21 cellular contexts compared by ENCODE assay signal in the genomic region with DNA sequence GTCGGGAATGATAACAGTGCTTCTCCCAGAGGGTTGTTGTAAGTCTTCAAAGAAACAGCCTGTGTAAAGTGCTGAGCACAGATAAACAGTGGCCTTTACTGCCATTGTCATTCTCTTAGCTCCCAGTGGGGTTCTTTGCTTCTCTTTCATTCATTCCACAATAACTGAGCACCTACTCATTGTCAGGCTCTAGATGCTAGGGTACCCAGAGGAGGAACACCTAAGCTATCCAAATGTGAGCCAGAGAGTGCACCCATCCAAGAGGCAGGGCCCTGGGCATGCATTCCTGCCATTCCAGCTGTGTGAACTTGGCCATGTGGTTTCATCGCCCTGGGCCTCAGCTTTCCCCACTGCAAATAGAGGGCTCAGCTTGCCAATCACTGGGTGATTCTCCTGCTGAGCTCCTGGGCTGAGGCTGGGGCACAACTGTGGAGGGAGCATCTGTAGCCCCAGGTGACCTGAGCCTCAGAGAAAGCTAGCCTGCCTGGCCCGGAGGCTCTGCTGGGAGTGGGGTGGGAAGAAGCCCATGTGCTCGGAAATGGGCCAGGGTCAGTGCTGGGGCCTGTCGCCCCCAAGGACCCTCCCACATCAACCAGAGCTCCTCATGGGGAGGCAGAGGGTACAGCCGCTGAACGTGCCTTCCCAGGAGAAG. TPM values are rescaled to one million over a fixed set of nuclear protein-coding genes. Genes with fewer than 3 reads are reported as not detected.
DNase-seq lines count a peak whose midpoint lies in the region; ATAC-seq, FAIRE-seq and TF ChIP-seq lines count a peak whose summit lies in the region.
"Had no signal": no experiment of that assay in that cellular context is flagged by ENCODE, and none has a peak within 500 bp of the region (broad histone marks: within the 10 kb centered on the region; RNA-seq: fewer than 3 reads in every experiment).

No MANE protein-coding gene starts in this region.

- CTCF ChIA-PET in A549 (lab: Yijun Ruan, JAX) = interaction anchor here (0.6 to 5.0 kb wide), 6 partner anchors 9 to 148 kb away, joined by 3 to 28 read pairs (median 3); a partner anchor contains a TSS

- 39% methylated on average over 4 of the region's 7 CpGs for WGBS in A549 (ENCODE audit: missing lambda C conversion rate)
- WGBS in endodermal cell (ENCODE audit: insufficient coverage in 1 of 2, insufficient read length in 1 of 2), 2 experiments = 25 to 56% methylated on average over 2 to 7 of the region's 7 CpGs
- WGBS in mesendoderm (ENCODE audit: extremely low coverage, insufficient coverage, low lambda C conversion rate) = no CpG with 5 or more reads among the region's 7 CpGs

- H2BK5ac ChIP-seq in mesendoderm (ENCODE audit: low read length) = no peak overlapping the region

- no peak overlapping the region for H3K4me2 ChIP-seq in A549
- H3K4me2 ChIP-seq in mesendoderm (ENCODE audit: low read length) = no peak overlapping the region
- H3K4me2 ChIP-seq: KMS-11, SK-N-SH had no signal

- no peak overlapping the region for H2BK120ac ChIP-seq in mesendoderm (ENCODE audit: low read depth, low read length)

- H3K23ac ChIP-seq in mesendoderm (ENCODE audit: low read length) = no peak overlapping the region

- no peaks in the 10 kb centered on the region for H3K79me1 ChIP-seq in mesendoderm (ENCODE audit: low read length)

- TF ChIP-seq CTCF in A549 (IDR thresholded peaks at IDR 0.05) (no peak), endodermal cell (conservative IDR thresholded peaks at IDR 0.05) (no peak), brain microvascular endothelial cell (IDR thresholded peaks at IDR 0.05; ENCODE audit: low read depth, low read length, missing control alignments) (no peak)

- no peak for FAIRE-seq in A549 (lab: Jason Lieb, UNC)
- FAIRE-seq: GM12892, H54 had no signal

- no peak overlapping the region for H3K56ac ChIP-seq in mesendoderm (ENCODE audit: low read length)

- TF ChIP-seq RAD21 in A549 (conservative IDR thresholded peaks at IDR 0.05 in 1 of 2, IDR thresholded peaks at IDR 0.05 in 1 of 2) = no peak

- H3K4me3 ChIP-seq in A549 = no peak overlapping the region
- H3K4me3 ChIP-seq in H7 (ENCODE audit: insufficient read depth, low read depth, low read length) = no peak overlapping the region
- no peak overlapping the region for H3K4me3 ChIP-seq in endodermal cell (ENCODE audit: low read length)
- H3K4me3 ChIP-seq in mesendoderm (ENCODE audit: low read length) = no peak overlapping the region
- no peak overlapping the region for H3K4me3 ChIP-seq in brain microvascular endothelial cell (ENCODE audit: low read depth, low read length)
- H3K4me3 ChIP-seq: Peyer's patch had no signal

- DNase-seq in A549 (ENCODE audit: low read depth in 1 of 2, low spot score in 1 of 2) = no peak
- DNase-seq in H7 = peak; percentile 68
- peak; percentile 80 for DNase-seq in endodermal cell
- peak; percentile 26 for DNase-seq in mesendoderm
- no peak for DNase-seq in NCI-H82 (lab: John Stamatoyannopoulos, UW)
- DNase-seq in brain microvascular endothelial cell = no peak
- DNase-seq in stimulated activated CD4-positive, alpha-beta T cell treated with anti-CD3 and anti-CD28 coated beads, Interleukin-12 subunit alpha, Interleukin-12 subunit beta, amount 100 ng/mL, for 4 hours = no peak
- DNase-seq: C1 segment of cervical spinal cord, DND-41, NCI-H1048, NCI-H1436 treated with DMSO at 0.1 percent for 48 hours, NCI-H2081, NCI-H510A treated with DMSO at 0.1 percent for 48 hours, Peyer's patch, SK-N-SH had no signal

- no peak overlapping the region for H3K4ac ChIP-seq in mesendoderm (ENCODE audit: low read depth, low read length)

- H2BK15ac ChIP-seq in mesendoderm (replicated peaks; ENCODE audit: low read depth) = no peak overlapping the region

- H2AK5ac ChIP-seq in mesendoderm (ENCODE audit: low read length) = no peak overlapping the region

- H3K27ac Mint-ChIP-seq in endodermal cell = no peak overlapping the region

- H4K8ac ChIP-seq in mesendoderm (ENCODE audit: low read depth, low read length) = no peak overlapping the region

- no peaks in the 10 kb centered on the region for H3K9me3 Mint-ChIP-seq in endodermal cell

- H4K5ac ChIP-seq in mesendoderm (ENCODE audit: low read length) = no peak overlapping the region

- peaks cover 89% of the 10 kb centered on the region for H3K27me3 Mint-ChIP-seq in endodermal cell (ENCODE audit: insufficient read depth)

- H3K9ac ChIP-seq in endodermal cell (ENCODE audit: extremely low read depth, low read length, poor library complexity, severe bottlenecking) (no peak overlapping the region), mesendoderm (ENCODE audit: low read length) (no peak overlapping the region)
- H3K9ac ChIP-seq: KMS-11, SK-N-SH had no signal

- TF ChIP-seq POLR2A in A549 (IDR thresholded peaks at IDR 0.05; ENCODE audit: low read length) = no peak

- ATAC-seq in A549 (no peak; a peak in 1 of 6 replicates), HG02571 (IDR thresholded peaks at IDR 0.05; ENCODE audit: unreplicated experiment) (no peak)

- no peaks in the 10 kb centered on the region for H3K79me2 ChIP-seq in mesendoderm (ENCODE audit: control insufficient read depth, insufficient read depth, low read length)

- H3K4me3 Mint-ChIP-seq in endodermal cell = no peak overlapping the region

- no peak overlapping the region for H3K27ac ChIP-seq in A549
- no peak overlapping the region for H3K27ac ChIP-seq in endodermal cell (ENCODE audit: low read depth, low read length)
- no peak overlapping the region for H3K27ac ChIP-seq in mesendoderm (ENCODE audit: low read depth, low read length)
- H3K27ac ChIP-seq in brain microvascular endothelial cell = no peak overlapping the region
- H3K27ac ChIP-seq: KMS-11, Peyer's patch had no signal

- no peaks in the 10 kb centered on the region for H3K4me1 ChIP-seq in A549
- peaks cover 12% of the 10 kb centered on the region for H3K4me1 ChIP-seq in endodermal cell (ENCODE audit: control insufficient read depth, insufficient read depth, low read length)
- H3K4me1 ChIP-seq in mesendoderm (ENCODE audit: control insufficient read depth, low read depth, low read length) = no peaks in the 10 kb centered on the region
- H3K4me1 ChIP-seq: Peyer's patch had no signal

- no peaks in the 10 kb centered on the region for H3K36me3 Mint-ChIP-seq in endodermal cell (ENCODE audit: low read depth)

- H3K27me3 ChIP-seq in H7 (ENCODE audit: control insufficient read depth, insufficient read depth, low read length) = peaks cover 47% of the 10 kb centered on the region
- peaks cover 69% of the 10 kb centered on the region for H3K27me3 ChIP-seq in endodermal cell (ENCODE audit: control insufficient read depth, insufficient read depth, low read length, poor library complexity, severe bottlenecking)
- no peaks in the 10 kb centered on the region for H3K27me3 ChIP-seq in mesendoderm (ENCODE audit: insufficient read depth, low read length, poor library complexity)
- no peaks in the 10 kb centered on the region for H3K27me3 ChIP-seq in brain microvascular endothelial cell (replicated peaks)
- H3K27me3 ChIP-seq: Peyer's patch had no signal

- H3K4me1 Mint-ChIP-seq in endodermal cell = peaks cover 21% of the 10 kb centered on the region

- H3K36me3 ChIP-seq in H7 (replicated peaks; ENCODE audit: control insufficient read depth, insufficient read depth, low read length) (no peaks in the 10 kb centered on the region), endodermal cell (ENCODE audit: control insufficient read depth, insufficient read depth, low read length) (no peaks in the 10 kb centered on the region), mesendoderm (ENCODE audit: control insufficient read depth, insufficient read depth, low read length) (no peaks in the 10 kb centered on the region), brain microvascular endothelial cell (replicated peaks) (no peaks in the 10 kb centered on the region)
- H3K36me3 ChIP-seq: Peyer's patch had no signal

- in situ Hi-C loops in brain microvascular endothelial cell (cut with HindIII; ENCODE audit: low pct_ligation_motif_present, low sequenced_read_pairs) = no loop called here

- no peak for TF ChIP-seq EP300 in A549 (IDR thresholded peaks at IDR 0.05)

- POLR2A ChIA-PET in A549 (lab: Yijun Ruan, JAX) = no interaction called here

- H3K9me3 ChIP-seq in A549 (no peaks in the 10 kb centered on the region), endodermal cell (ENCODE audit: control insufficient read depth, low read length) (no peaks in the 10 kb centered on the region)
- H3K9me3 ChIP-seq: Peyer's patch, SK-N-SH had no signal

- H3K18ac ChIP-seq in mesendoderm (ENCODE audit: low read length) = no peak overlapping the region

TF ChIP-seq in A549, 52 proteins besides CTCF, POLR2A, EP300 and RAD21:
- TF ChIP-seq MAFK (IDR thresholded peaks at IDR 0.05; ENCODE audit: partially characterized antibody) (peak; percentile 19), EHF (CRISPR knock-in tag; IDR thresholded peaks at IDR 0.05) (no peak)

RNA-seq across cellular contexts. Expression of a gene that starts 38.2 kb away (rescaled TPM):
- polyA plus RNA-seq in A549 (2011; rRNA removed) = 0.09 TPM in 1 of 2 replicates, not detected in the other
- polyA plus RNA-seq in A549 (2012; cell fraction: cytosol; rRNA removed) = 0.04 and 0.08 TPM in 2 replicates
- 0.05 and 0.10 TPM in 2 replicates for polyA plus RNA-seq in A549 (2012; cell fraction: nucleus; rRNA removed)
- 0.12 TPM in 1 of 3 replicates, not detected in the others for polyA plus RNA-seq in A549 (2017; fragmentation: RNase III; extraction: RNeasy Plus Mini Kit Qiagen cat#74134 plus additional on column Dnase treatment)
- not detected in 2 replicates for polyA minus RNA-seq in A549 (2011; rRNA and poly(A)+ RNA removed)
- 0.14 and 0.81 TPM in 2 replicates for total RNA-seq in H7 (2014; rRNA removed; shearing (Covaris generic))
- total RNA-seq in endodermal cell = 1 to 10 TPM in 1 of 2 donors, under 1 TPM in 1; 0.81 to 1.8 TPM
- polyA plus RNA-seq in endodermal cell (2013, experiment 1 of 2) = 2.8 TPM
- 0.54 TPM for polyA plus RNA-seq in endodermal cell (2013, experiment 2 of 2)
- polyA plus RNA-seq in mesendoderm (2013, experiment 1 of 2) = 0.13 TPM
- 0.14 TPM for polyA plus RNA-seq in mesendoderm (2013, experiment 2 of 2)
- total RNA-seq: A673, M059J had no signal

Comparison
In these comparisons a context has a peak if more than half of its experiments do, and no peak if none do; other contexts are left out.
1. DNase-seq: peak in H7 (single experiment), endodermal cell (single experiment) and mesendoderm (single experiment); none in A549 (0 of 2), NCI-H82 (single experiment), brain microvascular endothelial cell (single experiment) and stimulated activated CD4-positive, alpha-beta T cell treated with anti-CD3 and anti-CD28 coated beads, Interleukin-12 subunit alpha, Interleukin-12 subunit beta, amount 100 ng/mL, for 4 hours (single experiment).